ENCODE assay signal across 9 cellular contexts in the genomic region with DNA sequence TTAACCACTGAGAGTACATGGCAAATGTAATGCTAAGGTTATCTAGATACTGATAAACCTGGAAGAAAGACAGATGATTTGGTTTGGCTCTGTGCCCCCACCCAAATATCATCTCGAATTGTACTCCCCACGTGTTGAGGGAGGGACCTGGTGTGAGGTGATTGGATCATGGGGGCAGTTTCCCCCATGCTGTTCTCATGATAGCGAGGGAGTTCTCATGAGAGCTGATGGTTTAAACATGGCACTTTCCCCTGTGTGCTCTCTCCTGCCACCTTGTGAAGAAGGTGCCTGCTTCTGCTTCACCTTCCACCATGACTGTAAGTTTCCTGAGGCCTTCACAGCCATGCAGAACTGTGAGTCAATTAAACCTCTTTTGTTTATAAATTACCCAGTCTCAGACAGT. TPM values are rescaled to one million over a fixed set of nuclear protein-coding genes. Genes with fewer than 3 reads are reported as not detected.
DNase-seq lines count a peak whose midpoint lies in the region; ATAC-seq and TF ChIP-seq lines count a peak whose summit lies in the region.
"Had no signal": no experiment of that assay in that cellular context is flagged by ENCODE, and none has a peak within 500 bp of the region (broad histone marks: within the 10 kb centered on the region; RNA-seq: fewer than 3 reads in every experiment).

No MANE protein-coding gene starts in this region.

- CTCF ChIA-PET in HCT116 (lab: Charles Lee) = interaction anchor here (1.3 kb wide), 1 partner anchor 256 kb away, joined by 5 read pairs; no protein-coding TSS in a partner anchor

- POLR2A ChIA-PET in HCT116 (lab: Charles Lee) = no interaction called here

- H3K4me3 ChIP-seq in HCT116 (replicated peaks in 1 of 2; ENCODE audit: low read depth in 1 of 2, low read length in 2 of 2) (no peak overlapping the region), iPS DF 6.9 (ENCODE audit: low read length) (no peak overlapping the region)

- RAD21 ChIA-PET in HCT116 (lab: Charles Lee; ENCODE audit: low non-redundant PET in 1 of 2, low total read pairs in 2 of 2, uncharacterized antibody in 2 of 2, unreplicated experiment in 2 of 2) = no interaction called here

- no TSS peak for BruUV-seq in HCT116 (replicated peaks; lab: Mats Ljungman, UMichigan)

- TF ChIP-seq POLR2A in HCT116 (IDR thresholded peaks at IDR 0.05; ENCODE audit: borderline replicate concordance, extremely low read depth, insufficient read depth, insufficient read length) = no peak

- no peak overlapping the region for H3K4me2 ChIP-seq in HCT116 (ENCODE audit: low read length)

- TF ChIP-seq CTCF in HCT116 (IDR thresholded peaks at IDR 0.05 in 2 of 3, conservative IDR thresholded peaks at IDR 0.05 in 1 of 3; ENCODE audit: borderline replicate concordance in 1 of 3, insufficient read depth in 1 of 3, low read depth in 2 of 3, low read length in 2 of 3) = peak in 2 of 3 experiments; percentile 22 to 35; a peak in 2 of 6 replicates

- no peaks in the 10 kb centered on the region for H3K36me3 ChIP-seq in HCT116 (ENCODE audit: control insufficient read depth in 1 of 2, insufficient read depth in 2 of 2, low read length in 2 of 2)
- H3K36me3 ChIP-seq in iPS DF 6.9 (ENCODE audit: control insufficient read depth, insufficient read depth, low read length) = no peaks in the 10 kb centered on the region

- no peaks in the 10 kb centered on the region for H3K9me3 ChIP-seq in HCT116 (ENCODE audit: control insufficient read depth in 1 of 2, insufficient read depth in 1 of 2, low read depth in 1 of 2, low read length in 2 of 2)
- H3K9me3 ChIP-seq in iPS DF 6.9 (ENCODE audit: control insufficient read depth, insufficient read depth, low read length) = no peaks in the 10 kb centered on the region

- ATAC-seq in HCT116 (peak; percentile 85), HG02678 (IDR thresholded peaks at IDR 0.05; ENCODE audit: unreplicated experiment) (no peak), GM21737 (IDR thresholded peaks at IDR 0.05; ENCODE audit: unreplicated experiment) (no peak), HG03039 (IDR thresholded peaks at IDR 0.05; ENCODE audit: unreplicated experiment) (no peak)

- H3K4me1 ChIP-seq in HCT116 (ENCODE audit: control insufficient read depth in 1 of 2, insufficient read depth in 2 of 2, low read length in 2 of 2) = no peaks in the 10 kb centered on the region
- H3K4me1 ChIP-seq in iPS DF 6.9 (ENCODE audit: control insufficient read depth, insufficient read depth, low read length) = no peaks in the 10 kb centered on the region

- no peaks in the 10 kb centered on the region for H3K79me2 ChIP-seq in HCT116 (ENCODE audit: insufficient read depth, low read length)

- H3K27ac ChIP-seq in HCT116 (ENCODE audit: low read depth, low read length) (no peak overlapping the region), iPS DF 6.9 (ENCODE audit: low read length) (no peak overlapping the region)

- H2AFZ ChIP-seq in HCT116 (ENCODE audit: low read depth, low read length, poor library complexity, severe bottlenecking) = no peak overlapping the region

- H4K20me1 ChIP-seq in HCT116 (ENCODE audit: insufficient read depth) = no peaks in the 10 kb centered on the region

- peak; percentile 17 for DNase-seq in COLO668 (lab: John Stamatoyannopoulos, UW; ENCODE audit: unreplicated experiment)
- peak; percentile 21 for DNase-seq in HCT116 (ENCODE audit: low read depth, low spot score)
- DNase-seq in SK-N-DZ (ENCODE audit: low spot score) = peak; percentile 6
- peak; percentile 35 for DNase-seq in iPS DF 6.9 (ENCODE audit: low read depth, low spot score)
- no peak for DNase-seq in retina
- DNase-seq: NCI-H1048 had no signal

- intact Hi-C loops in HCT116 (cut with micrococcal nuclease) = no loop called here

- WGBS in iPS DF 6.9 (ENCODE audit: insufficient coverage, insufficient read length) = no CpG with 5 or more reads among the region's 3 CpGs

- peak; percentile 28; the same call in 1 of the 2 replicates for TF ChIP-seq RAD21 in HCT116 (IDR thresholded peaks at IDR 0.05; ENCODE audit: low read depth)

- no peaks in the 10 kb centered on the region for H3K9me2 ChIP-seq in HCT116 (ENCODE audit: insufficient read depth)

- H3K27me3 ChIP-seq in HCT116 (ENCODE audit: insufficient read depth, low read length) = no peaks in the 10 kb centered on the region
- no peaks in the 10 kb centered on the region for H3K27me3 ChIP-seq in iPS DF 6.9 (ENCODE audit: control insufficient read depth, insufficient read depth, low read length)

- no peak overlapping the region for H3K9ac ChIP-seq in HCT116 (ENCODE audit: low read length)

TF ChIP-seq in HCT116, 20 proteins besides CTCF, POLR2A, EP300 and RAD21:
- TF ChIP-seq CBX3 (IDR thresholded peaks at IDR 0.05; ENCODE audit: low read depth) (peak; percentile 34; the same call in 1 of the 2 replicates), CEBPB (IDR thresholded peaks at IDR 0.05; ENCODE audit: low read depth) (no peak)

RNA-seq across cellular contexts. Expression of a gene that starts 14.2 kb away (rescaled TPM):
- 0.66 TPM for total RNA-seq in HCT116 (2021; ENCODE audit: unreplicated experiment)
- polyA plus RNA-seq in HCT116 (2012) = 0.15 and 0.25 TPM in 2 replicates
- 0.28 TPM in 1 of 2 replicates, not detected in the other for polyA plus RNA-seq in SK-N-DZ (2014; cell fraction: cytosol; rRNA removed)
- polyA plus RNA-seq in SK-N-DZ (2014; cell fraction: nucleus; rRNA removed) = 0.52 and 1.0 TPM in 2 replicates

RNA-seq across cellular contexts. Expression of a gene that starts 32.0 kb away (rescaled TPM):
- 1.9 TPM for total RNA-seq in HCT116 (2021; ENCODE audit: unreplicated experiment)
- polyA plus RNA-seq in HCT116 (2012) = 0.15 and 0.17 TPM in 2 replicates
- polyA plus RNA-seq in SK-N-DZ (2014; cell fraction: cytosol; rRNA removed) = 0.16 and 0.27 TPM in 2 replicates
- polyA plus RNA-seq in SK-N-DZ (2014; cell fraction: nucleus; rRNA removed) = 0.70 and 1.1 TPM in 2 replicates

RNA-seq across cellular contexts. Expression of a gene that starts 32.2 kb away (rescaled TPM):
- total RNA-seq in HCT116 (2021; ENCODE audit: unreplicated experiment) = 21.2 TPM
- 5.3 and 7.4 TPM in 2 replicates for polyA plus RNA-seq in HCT116 (2012)
- 16.4 and 16.6 TPM in 2 replicates for polyA plus RNA-seq in SK-N-DZ (2014; cell fraction: cytosol; rRNA removed)
- polyA plus RNA-seq in SK-N-DZ (2014; cell fraction: nucleus; rRNA removed) = 11.7 and 14.1 TPM in 2 replicates

RNA-seq across cellular contexts. Expression of a gene that starts 48.3 kb away (rescaled TPM):
- total RNA-seq in HCT116 (2021; ENCODE audit: unreplicated experiment) = 16.8 TPM
- polyA plus RNA-seq in HCT116 (2012) = 12.4 and 13.3 TPM in 2 replicates
- 20.9 and 22.7 TPM in 2 replicates for polyA plus RNA-seq in SK-N-DZ (2014; cell fraction: cytosol; rRNA removed)
- polyA plus RNA-seq in SK-N-DZ (2014; cell fraction: nucleus; rRNA removed) = 20.1 and 28.6 TPM in 2 replicates

RNA-seq across cellular contexts. Expression of a gene that starts 48.8 kb away (rescaled TPM):
- 222 TPM for total RNA-seq in HCT116 (2021; ENCODE audit: unreplicated experiment)
- 149 TPM in 2 replicates for polyA plus RNA-seq in HCT116 (2012)
- polyA plus RNA-seq in SK-N-DZ (2014; cell fraction: cytosol; rRNA removed) = 276 and 370 TPM in 2 replicates
- 151 and 262 TPM in 2 replicates for polyA plus RNA-seq in SK-N-DZ (2014; cell fraction: nucleus; rRNA removed)
